Comparison of ENCODE assay signal across 20 cellular contexts in genomic region chr6:84665392-84665791, GRCh38.
A peak's percentile ranks its signal among the peaks of the same experiment; 100 is the strongest.
DNase-seq lines count a peak whose midpoint lies in the region; ATAC-seq, FAIRE-seq and TF ChIP-seq lines count a peak whose summit lies in the region.
"Had no signal": no experiment of that assay in that cellular context is flagged by ENCODE, and none has a peak within 500 bp of the region (broad histone marks: within the 10 kb centered on the region; RNA-seq: fewer than 3 reads in every experiment).

No MANE protein-coding gene starts in this region.

- dilution Hi-C loops in IMR-90 (cut with HindIII; ENCODE audit: low sequenced_read_pairs, unreplicated experiment), result no loop called here

- H3K36me3 ChIP-seq in IMR-90 (ENCODE audit: control insufficient read depth, insufficient read depth, low read length) (no peaks in the 10 kb centered on the region), K562 (ENCODE audit: control insufficient read depth, insufficient read depth, low read length) (no peaks in the 10 kb centered on the region), mesendoderm (ENCODE audit: control insufficient read depth, insufficient read depth, low read length) (no peaks in the 10 kb centered on the region), esophagus squamous epithelium (no peaks in the 10 kb centered on the region), ascending aorta (no peaks in the 10 kb centered on the region)
- H3K36me3 ChIP-seq: HAP-1 had no signal

- no CpG with 5 or more reads among the region's 4 CpGs for WGBS in IMR-90 (ENCODE audit: extremely low coverage in 2 of 2, insufficient read length in 1 of 2), 2 experiments
- 17% methylated on average over 4 of the region's 4 CpGs for WGBS in K562 (ENCODE audit: insufficient coverage, low coverage, missing lambda C conversion rate)
- no CpG with 5 or more reads among the region's 4 CpGs for WGBS in mesendoderm (ENCODE audit: extremely low coverage, insufficient coverage, low lambda C conversion rate)
- WGBS in esophagus squamous epithelium, 2 donors, result 65 to 83% methylated on average over 4 of the region's 4 CpGs

- in situ Hi-C loops in IMR-90 (cut with MboI; ENCODE audit: low sequenced_read_pairs), result no loop called here
- in situ Hi-C loops in K562 (cut with MboI), result no loop called here

- no peak overlapping the region for H3K14ac ChIP-seq in IMR-90 (replicated peaks; ENCODE audit: low read depth, low read length)

- TF ChIP-seq RAD21 in IMR-90 (IDR thresholded peaks at IDR 0.05; ENCODE audit: low read length) (no peak), K562 (CRISPR knock-in tag; conservative IDR thresholded peaks at IDR 0.05 in 1 of 2, IDR thresholded peaks at IDR 0.05 in 1 of 2) (no peak)

- no peak overlapping the region for H4K91ac ChIP-seq in IMR-90 (ENCODE audit: insufficient read depth, low read depth, low read length)

- no peak overlapping the region for H3K4me3 ChIP-seq in IMR-90 (ENCODE audit: insufficient read depth, low read depth, low read length)
- H3K4me3 ChIP-seq in K562, result no peak overlapping the region
- H3K4me3 ChIP-seq in mesendoderm (ENCODE audit: low read length), result no peak overlapping the region
- H3K4me3 ChIP-seq in esophagus squamous epithelium, result no peak overlapping the region
- no peak overlapping the region for H3K4me3 ChIP-seq in ascending aorta
- H3K4me3 ChIP-seq: HAP-1 had no signal

- no peaks in the 10 kb centered on the region for H3K9me1 ChIP-seq in IMR-90 (ENCODE audit: insufficient read depth, low read length)
- no peaks in the 10 kb centered on the region for H3K9me1 ChIP-seq in K562 (ENCODE audit: control insufficient read depth, insufficient read depth, low read length)

- ATAC-seq in IMR-90 (ENCODE audit: low read depth) (no peak), K562 (no peak)
- ATAC-seq: HepG2 had no signal

- H2BK5ac ChIP-seq in IMR-90 (ENCODE audit: low read depth, low read length, poor library complexity, severe bottlenecking), result no peak overlapping the region
- no peak overlapping the region for H2BK5ac ChIP-seq in mesendoderm (ENCODE audit: low read length)

- H3K79me1 ChIP-seq in IMR-90 (ENCODE audit: low read depth in 1 of 2, low read length in 2 of 2) (no peaks in the 10 kb centered on the region), mesendoderm (ENCODE audit: low read length) (no peaks in the 10 kb centered on the region)

- intact Hi-C loops in IMR-90 (cut with micrococcal nuclease) (no loop called here), K562 (cut with micrococcal nuclease) (no loop called here), esophagus squamous epithelium (cut with DNase I) (no loop called here), ascending aorta (cut with DNase I) (loop anchor here (10.0 kb wide), 1 partner anchor 51 kb away; no protein-coding TSS in a partner anchor)

- H3K79me2 ChIP-seq in K562 (ENCODE audit: control insufficient read depth, insufficient read depth, low read length) (no peaks in the 10 kb centered on the region), mesendoderm (ENCODE audit: control insufficient read depth, insufficient read depth, low read length) (no peaks in the 10 kb centered on the region)

- no peak for FAIRE-seq in K562 (lab: Jason Lieb, UNC)
- FAIRE-seq: A204.1, D721Med, G401.6, GM12891, GM19239, H1, HepG2 had no signal

- H3K4me1 ChIP-seq in IMR-90 (ENCODE audit: control insufficient read depth, insufficient read depth, low read length) (peaks cover 2% of the 10 kb centered on the region; the same call in 1 of the 2 replicates), K562 (replicated peaks in 1 of 2; ENCODE audit: control insufficient read depth in 2 of 2, insufficient read depth in 2 of 2, low read length in 2 of 2) (peaks cover 4 to 14% of the 10 kb centered on the region in 2 experiments; a peak in 4 of 5 replicates), mesendoderm (ENCODE audit: control insufficient read depth, low read depth, low read length) (no peaks in the 10 kb centered on the region), esophagus squamous epithelium (no peaks in the 10 kb centered on the region), ascending aorta (peaks cover 0 to 10% of the 10 kb centered on the region in 2 donors)
- H3K4me1 ChIP-seq: Caco-2, HAP-1 had no signal

- H2BK15ac ChIP-seq in IMR-90 (ENCODE audit: low read depth, low read length) (no peak overlapping the region), mesendoderm (replicated peaks; ENCODE audit: low read depth) (no peak overlapping the region)

- CTCF ChIA-PET in IMR-90 (lab: Yijun Ruan, JAX) (interaction anchor here (2.1 kb wide), 1 partner anchor 20 kb away, joined by 5 read pairs; no protein-coding TSS in a partner anchor), K562 (lab: Yijun Ruan, JAX; ENCODE audit: low intra/inter-chr PET ratio) (no interaction called here)

- no peak overlapping the region for H2AK5ac ChIP-seq in IMR-90 (ENCODE audit: low read depth, low read length)
- H2AK5ac ChIP-seq in mesendoderm (ENCODE audit: low read length), result no peak overlapping the region

- TF ChIP-seq CTCF in IMR-90 (conservative IDR thresholded peaks at IDR 0.05; ENCODE audit: low read depth, low read length) (no peak), K562 (IDR thresholded peaks at IDR 0.05 in 2 of 3, conservative IDR thresholded peaks at IDR 0.05 in 1 of 3; ENCODE audit: insufficient read depth in 2 of 3, low read depth in 1 of 3, low read length in 3 of 3) (no peak), esophagus squamous epithelium (IDR thresholded peaks at IDR 0.05) (no peak), ascending aorta (IDR thresholded peaks at IDR 0.05) (no peak)

- no peak overlapping the region for H3K27ac ChIP-seq in IMR-90 (ENCODE audit: insufficient read depth, low read length)
- no peak overlapping the region for H3K27ac ChIP-seq in K562 (ENCODE audit: extremely low read depth, low read depth, low read length)
- no peak overlapping the region for H3K27ac ChIP-seq in mesendoderm (ENCODE audit: low read depth, low read length)
- no peak overlapping the region for H3K27ac ChIP-seq in esophagus squamous epithelium
- H3K27ac ChIP-seq in ascending aorta, result no peak overlapping the region
- H3K27ac ChIP-seq: C4-2B had no signal

- H2AK9ac ChIP-seq in IMR-90 (replicated peaks; ENCODE audit: low read depth, low read length, poor library complexity), result no peak overlapping the region

- DNase-seq in IMR-90 (peak; percentile 35), SK-N-DZ (ENCODE audit: low spot score) (peak; percentile 35), K562 (ENCODE audit: extremely low read depth in 1 of 4, low spot score in 3 of 4) (no peak), mesendoderm (peak; percentile 18), OCI-M2 (lab: John Stamatoyannopoulos, UW; ENCODE audit: unreplicated experiment) (no peak), esophagus squamous epithelium (lab: John Stamatoyannopoulos, UW) (no peak), ascending aorta (ENCODE audit: low spot score in 2 of 2) (no peak)
- DNase-seq in stimulated activated naive CD4-positive, alpha-beta T cell (lab: John Stamatoyannopoulos, UW), result no peak
- DNase-seq: AML-193; Caco-2; CD4-positive, alpha-beta T cell had no signal

- H3K9me3 ChIP-seq in IMR-90 (ENCODE audit: control insufficient read depth, insufficient read depth, low read length) (no peaks in the 10 kb centered on the region), K562 (replicated peaks; ENCODE audit: control insufficient read depth, insufficient read depth, low read depth, low read length) (no peaks in the 10 kb centered on the region), esophagus squamous epithelium (no peaks in the 10 kb centered on the region), ascending aorta (no peaks in the 10 kb centered on the region)
- H3K9me3 ChIP-seq: Caco-2, HAP-1 had no signal

- no peak overlapping the region for H3K18ac ChIP-seq in IMR-90 (ENCODE audit: low read depth, low read length)
- H3K18ac ChIP-seq in mesendoderm (ENCODE audit: low read length), result no peak overlapping the region

- H4K5ac ChIP-seq in IMR-90 (ENCODE audit: low read depth, low read length) (no peak overlapping the region), mesendoderm (ENCODE audit: low read length) (no peak overlapping the region)

- H2AFZ ChIP-seq in IMR-90 (replicated peaks; ENCODE audit: low read length, poor library complexity), result no peak overlapping the region
- no peak overlapping the region for H2AFZ ChIP-seq in K562 (ENCODE audit: low read depth, low read length)

- H4K8ac ChIP-seq in IMR-90 (ENCODE audit: low read depth in 2 of 2, low read length in 2 of 2) (no peak overlapping the region), mesendoderm (ENCODE audit: low read depth, low read length) (no peak overlapping the region)

- H3K56ac ChIP-seq in IMR-90 (ENCODE audit: extremely low read depth, insufficient read depth, low read length) (no peak overlapping the region), mesendoderm (ENCODE audit: low read length) (no peak overlapping the region)

- H4K20me1 ChIP-seq in IMR-90 (ENCODE audit: insufficient read depth, low read length) (no peaks in the 10 kb centered on the region), K562 (replicated peaks; ENCODE audit: control insufficient read depth, insufficient read depth, low read length) (no peaks in the 10 kb centered on the region)

- H3K4ac ChIP-seq in IMR-90 (ENCODE audit: low read depth, low read length), result no peak overlapping the region
- H3K4ac ChIP-seq in mesendoderm (ENCODE audit: low read depth, low read length), result no peak overlapping the region

- BruUV-seq in IMR-90 (replicated peaks; lab: Mats Ljungman, UMichigan) (no TSS peak), K562 (replicated peaks; lab: Mats Ljungman, UMichigan) (no TSS peak)

- H3K23ac ChIP-seq in IMR-90 (ENCODE audit: low read depth, low read length), result no peak overlapping the region
- no peak overlapping the region for H3K23ac ChIP-seq in mesendoderm (ENCODE audit: low read length)

- TF ChIP-seq POLR2A in IMR-90 (IDR thresholded peaks at IDR 0.05; ENCODE audit: low read depth, low read length) (no peak), K562 (conservative IDR thresholded peaks at IDR 0.05) (no peak), esophagus squamous epithelium (IDR thresholded peaks at IDR 0.05) (no peak)

- H2BK120ac ChIP-seq in IMR-90 (ENCODE audit: low read depth, low read length) (no peak overlapping the region), mesendoderm (ENCODE audit: low read depth, low read length) (no peak overlapping the region)

- no peak overlapping the region for H2BK20ac ChIP-seq in IMR-90 (ENCODE audit: low read depth, low read length)

- H3K27me3 ChIP-seq in IMR-90 (ENCODE audit: control insufficient read depth, insufficient read depth, low read length) (no peaks in the 10 kb centered on the region), K562 (ENCODE audit: control insufficient read depth in 2 of 2, insufficient read depth in 2 of 2, low read length in 2 of 2) (no peaks in the 10 kb centered on the region), mesendoderm (ENCODE audit: insufficient read depth, low read length, poor library complexity) (no peaks in the 10 kb centered on the region), esophagus squamous epithelium (no peaks in the 10 kb centered on the region), ascending aorta (no peaks in the 10 kb centered on the region)

- no peak overlapping the region for H3K9ac ChIP-seq in IMR-90 (ENCODE audit: low read depth, low read length)
- H3K9ac ChIP-seq in K562 (ENCODE audit: insufficient read depth in 1 of 2, low read depth in 2 of 2, low read length in 2 of 2), result no peak overlapping the region
- H3K9ac ChIP-seq in mesendoderm (ENCODE audit: low read length), result no peak overlapping the region

- no peak for TF ChIP-seq EP300 in K562 (IDR thresholded peaks at IDR 0.05; ENCODE audit: low read length)

- H3K4me2 ChIP-seq in IMR-90 (ENCODE audit: low read depth, low read length) (peak overlapping the region; percentile 14; the same call in 1 of the 2 replicates), K562 (ENCODE audit: insufficient read depth, low read length) (no peak overlapping the region), mesendoderm (ENCODE audit: low read length) (no peak overlapping the region)

- POLR2A ChIA-PET in IMR-90 (lab: Charles Lee; ENCODE audit: unreplicated experiment) (no interaction called here), K562 (lab: Yijun Ruan, JAX) (interaction anchor here (1.3 kb wide), 1 partner anchor 21 kb away, joined by 3 read pairs; no protein-coding TSS in a partner anchor)

Comparison
In these comparisons a context has a peak if more than half of its experiments do, and no peak if none do; other contexts are left out.
1. DNase-seq: peak in IMR-90 (single experiment), SK-N-DZ (single experiment) and mesendoderm (single experiment); none in K562 (0 of 4), OCI-M2 (single experiment), stimulated activated naive CD4-positive, alpha-beta T cell (0 of 6), esophagus squamous epithelium (single experiment) and ascending aorta (0 of 2).